Comparison of ENCODE assay signal across 21 cellular contexts in the genomic region with DNA sequence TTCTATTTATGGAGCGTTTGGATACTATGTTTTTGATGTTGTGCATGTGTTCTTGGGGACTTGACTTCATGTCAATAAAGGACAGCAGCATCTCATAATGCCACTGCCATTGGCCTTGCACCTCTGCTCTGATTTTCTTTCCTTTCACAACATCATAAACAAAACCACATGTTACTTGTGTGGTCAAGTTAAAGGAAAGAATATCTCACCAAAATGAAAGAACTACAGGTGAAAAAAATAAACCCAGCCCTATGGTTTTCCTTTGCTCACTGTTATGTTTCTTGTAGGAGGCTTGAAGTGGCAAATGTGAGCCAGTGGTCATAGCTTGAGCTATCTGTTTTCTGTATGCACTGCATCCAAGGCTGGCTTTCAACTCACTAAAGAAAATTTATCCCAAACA.
DNase-seq lines count a peak whose midpoint lies in the region; ATAC-seq and TF ChIP-seq lines count a peak whose summit lies in the region.
"Had no signal": no experiment of that assay in that cellular context is flagged by ENCODE, and none has a peak within 500 bp of the region (broad histone marks: within the 10 kb centered on the region; RNA-seq: fewer than 3 reads in every experiment).

No MANE protein-coding gene starts in this region.

- peaks cover 11% of the 10 kb centered on the region for H3K9me3 Mint-ChIP-seq in activated naive CD8-positive, alpha-beta T cell treated with anti-CD3 and anti-CD28 coated beads, Interleukin-2, amount 10 ng/mL, durations not matched to agents 7 days and 5 days
- H3K9me3 Mint-ChIP-seq in activated naive CD8-positive, alpha-beta T cell treated with anti-CD3 and anti-CD28 coated beads for 36 hours: peaks cover 4% of the 10 kb centered on the region
- H3K9me3 Mint-ChIP-seq: activated naive CD4-positive, alpha-beta T cell treated with anti-CD3 and anti-CD28 coated beads, Interleukin-2, amount 10 ng/mL, durations not matched to agents 7 days and 5 days had no signal

- H3K9me2 ChIP-seq in MM.1S (replicated peaks; ENCODE audit: insufficient read depth, low read length): no peaks in the 10 kb centered on the region

- peak; percentile 68 for ATAC-seq in activated naive CD8-positive, alpha-beta T cell treated with anti-CD3 and anti-CD28 coated beads, Interleukin-2, amount 10 ng/mL, durations not matched to agents 7 days and 5 days (ENCODE audit: low read depth)
- ATAC-seq in GM18868 (IDR thresholded peaks at IDR 0.05; ENCODE audit: unreplicated experiment): no peak
- ATAC-seq in GM21619 (IDR thresholded peaks at IDR 0.05; ENCODE audit: unreplicated experiment): no peak
- ATAC-seq: body of pancreas, HCT116, left lung had no signal

- H3K79me2 ChIP-seq in MM.1S (ENCODE audit: low read length): no peaks in the 10 kb centered on the region

- peaks cover 24% of the 10 kb centered on the region for H3K27me3 Mint-ChIP-seq in activated naive CD8-positive, alpha-beta T cell treated with anti-CD3 and anti-CD28 coated beads, Interleukin-2, amount 10 ng/mL, durations not matched to agents 7 days and 5 days
- peaks cover 8% of the 10 kb centered on the region for H3K27me3 Mint-ChIP-seq in activated naive CD8-positive, alpha-beta T cell treated with anti-CD3 and anti-CD28 coated beads for 36 hours

- H3F3A ChIP-seq in MM.1S (ENCODE audit: insufficient read depth, low read length): no peaks in the 10 kb centered on the region

- H3K4me1 Mint-ChIP-seq in activated naive CD8-positive, alpha-beta T cell treated with anti-CD3 and anti-CD28 coated beads, Interleukin-2, amount 10 ng/mL, durations not matched to agents 7 days and 5 days: peaks cover 29% of the 10 kb centered on the region
- H3K4me1 Mint-ChIP-seq in activated naive CD8-positive, alpha-beta T cell treated with anti-CD3 and anti-CD28 coated beads for 36 hours: peaks cover 17% of the 10 kb centered on the region

- H3K27ac ChIP-seq in MM.1S (ENCODE audit: low read length): no peak overlapping the region
- H3K27ac ChIP-seq in caudate nucleus (ENCODE audit: low read depth, low read length): no peak overlapping the region
- H3K27ac ChIP-seq: body of pancreas, epithelial cell of prostate, left lung, neutrophil, RWPE1, tibial nerve had no signal

- peaks cover 9% of the 10 kb centered on the region for H3K36me3 Mint-ChIP-seq in activated naive CD8-positive, alpha-beta T cell treated with anti-CD3 and anti-CD28 coated beads, Interleukin-2, amount 10 ng/mL, durations not matched to agents 7 days and 5 days
- no peaks in the 10 kb centered on the region for H3K36me3 Mint-ChIP-seq in activated naive CD8-positive, alpha-beta T cell treated with anti-CD3 and anti-CD28 coated beads for 36 hours

- POLR2A ChIA-PET in activated naive CD8-positive, alpha-beta T cell treated with anti-CD3 and anti-CD28 coated beads, Interleukin-2, amount 10 ng/mL, durations not matched to agents 7 days and 5 days (lab: Charles Lee): interaction anchor here (1.0 kb wide), 1 partner anchor 131 kb away, joined by 3 read pairs; no protein-coding TSS in a partner anchor

- DNase-seq in activated naive CD8-positive, alpha-beta T cell treated with anti-CD3 and anti-CD28 coated beads, Interleukin-2, amount 10 ng/mL, durations not matched to agents 7 days and 5 days: no peak
- DNase-seq in activated naive CD8-positive, alpha-beta T cell treated with anti-CD3 and anti-CD28 coated beads for 36 hours: no peak
- DNase-seq in MM.1S (peak; percentile 31), fibroblast of mammary gland (ENCODE audit: low read depth) (peak; percentile 25), NCI-H82 (lab: John Stamatoyannopoulos, UW) (no peak), caudate nucleus (lab: John Stamatoyannopoulos, UW) (no peak)
- DNase-seq: activated naive CD4-positive, alpha-beta T cell treated with anti-CD3 and anti-CD28 coated beads, Interleukin-2, amount 10 ng/mL, durations not matched to agents 7 days and 5 days; body of pancreas; dermis blood vessel endothelial cell; DMS79; left lung; NCI-H146; stimulated activated CD4-positive, alpha-beta T cell treated with anti-CD3 and anti-CD28 coated beads, Interleukin-15, amount 100 ng/mL, for 24 hours; stimulated activated naive CD4-positive, alpha-beta T cell had no signal

- no peaks in the 10 kb centered on the region for H4K20me1 ChIP-seq in MM.1S (ENCODE audit: insufficient read depth, low read length)

- H3K4me3 Mint-ChIP-seq in activated naive CD8-positive, alpha-beta T cell treated with anti-CD3 and anti-CD28 coated beads, Interleukin-2, amount 10 ng/mL, durations not matched to agents 7 days and 5 days: no peak overlapping the region
- H3K4me3 Mint-ChIP-seq in activated naive CD8-positive, alpha-beta T cell treated with anti-CD3 and anti-CD28 coated beads for 36 hours: no peak overlapping the region
- H3K4me3 Mint-ChIP-seq: activated naive CD4-positive, alpha-beta T cell treated with anti-CD3 and anti-CD28 coated beads, Interleukin-2, amount 10 ng/mL, durations not matched to agents 7 days and 5 days had no signal

- H3K4me2 ChIP-seq in MM.1S (ENCODE audit: low read depth, low read length): no peak overlapping the region

- H3K4me3 ChIP-seq in MM.1S (ENCODE audit: low read length) (no peak overlapping the region), fibroblast of mammary gland (ENCODE audit: control insufficient read depth, low read depth, low read length) (no peak overlapping the region)
- H3K4me3 ChIP-seq: body of pancreas, left lung, tibial nerve had no signal

- H3K36me3 ChIP-seq in MM.1S (replicated peaks; ENCODE audit: insufficient read depth, low read length): no peaks in the 10 kb centered on the region
- H3K36me3 ChIP-seq: left lung, neutrophil, tibial nerve had no signal

- no peak overlapping the region for H3K9ac ChIP-seq in MM.1S (ENCODE audit: low read length)

- TF ChIP-seq CTCF in MM.1S (IDR thresholded peaks at IDR 0.05; ENCODE audit: low read length) (no peak), fibroblast of mammary gland (conservative IDR thresholded peaks at IDR 0.05; ENCODE audit: control insufficient read depth, insufficient read depth, low read depth, low read length) (no peak)

- no peak overlapping the region for H2AFZ ChIP-seq in MM.1S (ENCODE audit: low read length)

- H3K27ac Mint-ChIP-seq in activated naive CD8-positive, alpha-beta T cell treated with anti-CD3 and anti-CD28 coated beads, Interleukin-2, amount 10 ng/mL, durations not matched to agents 7 days and 5 days: no peak overlapping the region
- no peak overlapping the region for H3K27ac Mint-ChIP-seq in activated naive CD8-positive, alpha-beta T cell treated with anti-CD3 and anti-CD28 coated beads for 36 hours

- peaks cover 6% of the 10 kb centered on the region; the same call in 1 of the 2 replicates for H3K4me1 ChIP-seq in MM.1S (ENCODE audit: low read length)
- H3K4me1 ChIP-seq: body of pancreas, left lung, tibial nerve had no signal

- H3K27me3 ChIP-seq in MM.1S (replicated peaks; ENCODE audit: insufficient read depth, low read length): no peaks in the 10 kb centered on the region
- H3K27me3 ChIP-seq: body of pancreas, left lung, neutrophil, tibial nerve had no signal

- no peaks in the 10 kb centered on the region for H3K9me3 ChIP-seq in MM.1S (replicated peaks; ENCODE audit: insufficient read depth, low read length)
- H3K9me3 ChIP-seq: body of pancreas, left lung, neutrophil, tibial nerve had no signal

Comparison
In these comparisons a context has a peak if more than half of its experiments do, and no peak if none do; other contexts are left out.
1. DNase-seq: peak in MM.1S (single experiment) and fibroblast of mammary gland (single experiment); none in activated naive CD8-positive, alpha-beta T cell treated with anti-CD3 and anti-CD28 coated beads, Interleukin-2, amount 10 ng/mL, durations not matched to agents 7 days and 5 days (single experiment), activated naive CD8-positive, alpha-beta T cell treated with anti-CD3 and anti-CD28 coated beads for 36 hours (single experiment), NCI-H82 (single experiment) and caudate nucleus (0 of 61).